ENCODE assay signal across 20 cellular contexts in genomic region chr3:178482981-178483380, GRCh38. TPM values are rescaled to one million over a fixed set of nuclear protein-coding genes. Genes with fewer than 3 reads are reported as not detected.
A peak's percentile ranks its signal among the peaks of the same experiment; 100 is the strongest.
DNase-seq lines count a peak whose midpoint lies in the region; ATAC-seq and TF ChIP-seq lines count a peak whose summit lies in the region.
"Had no signal": no experiment of that assay in that cellular context is flagged by ENCODE, and none has a peak within 500 bp of the region (broad histone marks: within the 10 kb centered on the region; RNA-seq: fewer than 3 reads in every experiment).

No MANE protein-coding gene starts in this region.

- H3K9me3 ChIP-seq in MG63 (no peaks in the 10 kb centered on the region), psoas muscle (no peaks in the 10 kb centered on the region), sigmoid colon (no peaks in the 10 kb centered on the region)
- H3K9me3 ChIP-seq: A549 had no signal

- TF ChIP-seq EP300 in sigmoid colon (IDR thresholded peaks at IDR 0.05): no peak

- H3K4me1 ChIP-seq in psoas muscle (no peaks in the 10 kb centered on the region), sigmoid colon (no peaks in the 10 kb centered on the region)
- H3K4me1 ChIP-seq: A549 had no signal

- H3K27ac ChIP-seq in psoas muscle (no peak overlapping the region), sigmoid colon (no peak overlapping the region)
- H3K27ac ChIP-seq: A549, SK-N-MC had no signal

- ATAC-seq in psoas muscle (peak in 3 of 4 donors; percentile 64 to 71 (median 67)), HG03139 (IDR thresholded peaks at IDR 0.05; ENCODE audit: unreplicated experiment) (no peak), HG02588 (IDR thresholded peaks at IDR 0.05; ENCODE audit: unreplicated experiment) (no peak)
- ATAC-seq in activated CD8-positive, alpha-beta memory T cell treated with anti-CD3 and anti-CD28 coated beads, Interleukin-2, amount 10 ng/mL, durations not matched to agents 7 days and 5 days: no peak
- ATAC-seq: A549, PC-3 had no signal

- H3K36me3 ChIP-seq in MG63: no peaks in the 10 kb centered on the region
- no peaks in the 10 kb centered on the region for H3K36me3 ChIP-seq in psoas muscle (ENCODE audit: insufficient read depth in 1 of 2, low read depth in 1 of 2)
- no peaks in the 10 kb centered on the region for H3K36me3 ChIP-seq in sigmoid colon

- no peaks in the 10 kb centered on the region for H3K9me3 Mint-ChIP-seq in activated CD8-positive, alpha-beta memory T cell treated with anti-CD3 and anti-CD28 coated beads, Interleukin-2, amount 10 ng/mL, durations not matched to agents 7 days and 5 days (ENCODE audit: low read depth)

- in situ Hi-C loops in Caki2 (cut with HindIII; ENCODE audit: low pct_unique_long_range_greater_than_20kb, low sequenced_read_pairs): no loop called here

- DNase-seq in Caki2 (ENCODE audit: low read depth): peak; percentile 79
- peak; percentile 76 for DNase-seq in MG63
- DNase-seq in fibroblast of peridontal ligament (ENCODE audit: extremely low read depth): peak; percentile 12
- no peak for DNase-seq in psoas muscle
- no peak for DNase-seq in sigmoid colon
- no peak for DNase-seq in activated CD8-positive, alpha-beta memory T cell treated with anti-CD3 and anti-CD28 coated beads, Interleukin-2, amount 10 ng/mL, durations not matched to agents 7 days and 5 days
- DNase-seq: Calu3; CD4-positive, CD25-positive, alpha-beta regulatory T cell; DMS79 treated with DMSO at 0.1 percent for 48 hours; GF-D8; NCI-H1092; NCI-H2107; NCI-H345; NCI-H748 treated with DMSO at 0.1 percent for 48 hours; PC-3 had no signal

- no peaks in the 10 kb centered on the region for H3K27me3 Mint-ChIP-seq in activated CD8-positive, alpha-beta memory T cell treated with anti-CD3 and anti-CD28 coated beads, Interleukin-2, amount 10 ng/mL, durations not matched to agents 7 days and 5 days
- H3K27me3 Mint-ChIP-seq: CD4-positive, CD25-positive, alpha-beta regulatory T cell had no signal

- H3K4me3 ChIP-seq in MG63 (no peak overlapping the region), psoas muscle (no peak overlapping the region), sigmoid colon (no peak overlapping the region)
- H3K4me3 ChIP-seq: A549, SK-N-MC had no signal

- H3K36me3 Mint-ChIP-seq in activated CD8-positive, alpha-beta memory T cell treated with anti-CD3 and anti-CD28 coated beads, Interleukin-2, amount 10 ng/mL, durations not matched to agents 7 days and 5 days: no peaks in the 10 kb centered on the region
- H3K36me3 Mint-ChIP-seq: CD4-positive, CD25-positive, alpha-beta regulatory T cell had no signal

- no peak overlapping the region for H3K27ac Mint-ChIP-seq in activated CD8-positive, alpha-beta memory T cell treated with anti-CD3 and anti-CD28 coated beads, Interleukin-2, amount 10 ng/mL, durations not matched to agents 7 days and 5 days
- H3K27ac Mint-ChIP-seq: CD4-positive, CD25-positive, alpha-beta regulatory T cell had no signal

- intact Hi-C loops in psoas muscle (cut with DNase I): no loop called here
- intact Hi-C loops in sigmoid colon (cut with DNase I): no loop called here

- TF ChIP-seq CTCF in psoas muscle (IDR thresholded peaks at IDR 0.05) (no peak), sigmoid colon (IDR thresholded peaks at IDR 0.05) (no peak)

- WGBS in psoas muscle, 3 donors: 23 to 42% (median 30%) methylated on average over 3 of the region's 3 CpGs
- 92 to 93% methylated on average over 3 of the region's 3 CpGs for WGBS in sigmoid colon, 2 donors

- H3K27me3 ChIP-seq in MG63 (no peaks in the 10 kb centered on the region), psoas muscle (ENCODE audit: insufficient read depth in 3 of 3, low read length in 2 of 3) (no peaks in the 10 kb centered on the region), sigmoid colon (no peaks in the 10 kb centered on the region)

- TF ChIP-seq POLR2A in sigmoid colon (IDR thresholded peaks at IDR 0.05): no peak

- H3K4me1 Mint-ChIP-seq in activated CD8-positive, alpha-beta memory T cell treated with anti-CD3 and anti-CD28 coated beads, Interleukin-2, amount 10 ng/mL, durations not matched to agents 7 days and 5 days: no peaks in the 10 kb centered on the region
- H3K4me1 Mint-ChIP-seq: CD4-positive, CD25-positive, alpha-beta regulatory T cell had no signal

- CTCF ChIA-PET in activated CD8-positive, alpha-beta memory T cell treated with anti-CD3 and anti-CD28 coated beads, Interleukin-2, amount 10 ng/mL, durations not matched to agents 7 days and 5 days (lab: Charles Lee): no interaction called here

- no peak overlapping the region for H3K4me3 Mint-ChIP-seq in activated CD8-positive, alpha-beta memory T cell treated with anti-CD3 and anti-CD28 coated beads, Interleukin-2, amount 10 ng/mL, durations not matched to agents 7 days and 5 days
- H3K4me3 Mint-ChIP-seq: CD4-positive, CD25-positive, alpha-beta regulatory T cell had no signal

RNA-seq across cellular contexts. Expression of gene KCNMB2, which starts 53.3 kb away (rescaled TPM):
- not detected in 2 replicates for total RNA-seq in Caki2 (2014; rRNA removed; shearing (Covaris generic); ENCODE audit: low replicate concordance)
- total RNA-seq in MG63 (2014; rRNA removed; shearing (Covaris generic); ENCODE audit: low replicate concordance): 0.52 TPM in 1 of 2 replicates, not detected in the other
- not detected for total RNA-seq in psoas muscle
- polyA plus RNA-seq in psoas muscle: not detected
- 1 to 10 TPM; 1.3 to 3.2 (median 1.8) TPM for total RNA-seq in sigmoid colon
- 1 to 10 TPM in 1 of 3 donors, under 1 TPM in 1, not detected in 1; 0.22 to 1.2 TPM for polyA plus RNA-seq in sigmoid colon
- not detected for total RNA-seq in activated CD8-positive, alpha-beta memory T cell treated with anti-CD3 and anti-CD28 coated beads, Interleukin-2, amount 10 ng/mL, durations not matched to agents 7 days and 5 days
- total RNA-seq: Calu3; CD4-positive, CD25-positive, alpha-beta regulatory T cell; H4; PC-3 had no signal
- polyA plus RNA-seq: A549; CD4-positive, CD25-positive, alpha-beta regulatory T cell had no signal

Comparison
In these comparisons a context has a peak if more than half of its experiments do, and no peak if none do; other contexts are left out.
1. DNase-seq: peak in Caki2 (single experiment), MG63 (single experiment) and fibroblast of peridontal ligament (single experiment); none in psoas muscle (0 of 2), sigmoid colon (single experiment) and activated CD8-positive, alpha-beta memory T cell treated with anti-CD3 and anti-CD28 coated beads, Interleukin-2, amount 10 ng/mL, durations not matched to agents 7 days and 5 days (single experiment).
2. ATAC-seq: peak in psoas muscle (3 of 4); none in HG03139 (single experiment), activated CD8-positive, alpha-beta memory T cell treated with anti-CD3 and anti-CD28 coated beads, Interleukin-2, amount 10 ng/mL, durations not matched to agents 7 days and 5 days (single experiment) and HG02588 (single experiment).